ENCODE assay signal across 8 cellular contexts in genomic region chr15:89358755-89359439, GRCh38. TPM values are rescaled to one million over a fixed set of nuclear protein-coding genes. Genes with fewer than 3 reads are reported as not detected.
DNase-seq lines count a peak whose midpoint lies in the region; ATAC-seq and TF ChIP-seq lines count a peak whose summit lies in the region.

No MANE protein-coding gene starts in this region.

- H3K4me2 ChIP-seq in PC-9: peak overlapping the region; percentile 88

- no peaks in the 10 kb centered on the region for H3K9me3 Mint-ChIP-seq in natural killer cell

- intact Hi-C loops in PC-9 (cut with micrococcal nuclease; ENCODE audit: unreplicated experiment): loop anchor here (1.0 to 5.0 kb wide), 4 partner anchors 40 to 198 kb away; no protein-coding TSS in a partner anchor
- intact Hi-C loops in natural killer cell (cut with micrococcal nuclease): loop anchor here (1.0 kb wide), 1 partner anchor 71 kb away; no protein-coding TSS in a partner anchor

- H3K4me3 Mint-ChIP-seq in natural killer cell: peak overlapping the region; percentile 72

- POLR2A ChIA-PET in PC-9 (lab: Charles Lee; ENCODE audit: unreplicated experiment): no interaction called here

- BruUV-seq in PC-9 (replicated peaks; lab: Mats Ljungman, UMichigan): no TSS peak

- TF ChIP-seq CTCF in PC-9 (conservative IDR thresholded peaks at IDR 0.05) (peak; percentile 96), natural killer cell (IDR thresholded peaks at IDR 0.05) (peak; percentile 99)

- ATAC-seq in GM21528 (IDR thresholded peaks at IDR 0.05; ENCODE audit: low FRiP score, unreplicated experiment) (peak; percentile 92), natural killer cell (peak; percentile 91 to 96 (median 91))

- H3K4me1 Mint-ChIP-seq in natural killer cell: peaks cover 0 to 12% of the 10 kb centered on the region in 2 donors

- no peaks in the 10 kb centered on the region for H3F3A ChIP-seq in PC-9 (ENCODE audit: insufficient read depth, low read depth)

- H3K36me3 ChIP-seq in PC-9 (ENCODE audit: low read depth): no peaks in the 10 kb centered on the region

- H3K4me1 ChIP-seq in PC-9 (replicated peaks; ENCODE audit: insufficient read depth): no peaks in the 10 kb centered on the region

- no peaks in the 10 kb centered on the region for H3K79me2 ChIP-seq in PC-9 (ENCODE audit: low read depth)

- H2AFZ ChIP-seq in PC-9: peak overlapping the region; percentile 75

- DNase-seq in DMS153 treated with DMSO at 0.1 percent for 48 hours (lab: John Stamatoyannopoulos, UW; ENCODE audit: unreplicated experiment) (peak; percentile 43), HuH-7.5 (ENCODE audit: low spot score) (peak; percentile 99), PC-9 (peak; percentile 53 to 80), fibroblast of gingiva (ENCODE audit: low read depth) (peak; percentile 61), natural killer cell (peak; percentile 82)
- DNase-seq in activated T-cell treated with anti-CD3 and anti-CD28 coated beads, Interleukin-2, amount 50 U/mL, for 48 hours: peak; percentile 90 to 92
- DNase-seq in stimulated activated naive CD4-positive, alpha-beta T cell (lab: John Stamatoyannopoulos, UW): peak; percentile 62 to 86 (median 71)

- no peaks in the 10 kb centered on the region for H3K9me3 ChIP-seq in PC-9 (ENCODE audit: insufficient read depth, low read depth)

- peak overlapping the region; percentile 62 for H3K4me3 ChIP-seq in PC-9

- no peaks in the 10 kb centered on the region for H4K20me1 ChIP-seq in PC-9 (ENCODE audit: insufficient read depth)

- peaks cover 62 to 79% of the 10 kb centered on the region in 2 donors for H3K27me3 Mint-ChIP-seq in natural killer cell (ENCODE audit: low read depth in 2 of 2)

- H3K27ac Mint-ChIP-seq in natural killer cell: peak overlapping the region in 1 of 2 donors; percentile 45

- no peaks in the 10 kb centered on the region for H3K36me3 Mint-ChIP-seq in natural killer cell

- no peak overlapping the region for H3K27ac ChIP-seq in PC-9

- H3K9me2 ChIP-seq in PC-9 (ENCODE audit: insufficient read depth): no peaks in the 10 kb centered on the region

- H3K27me3 ChIP-seq in PC-9 (ENCODE audit: insufficient read depth, low read depth): peaks cover 69% of the 10 kb centered on the region

- CTCF ChIA-PET in PC-9 (lab: Charles Lee): interaction anchor here (0.6 to 2.2 kb wide), 13 partner anchors 21 to 306 kb away, joined by 3 to 19 read pairs (median 6); no protein-coding TSS in a partner anchor

RNA-seq across cellular contexts. Expression of gene POLG, which starts 24.3 kb away (rescaled TPM):
- total RNA-seq in PC-9 (2021) (43.6 and 63.9 TPM in 2 replicates), natural killer cell (100 to 1,000 TPM; 205 to 253 (median 238) TPM)

Comparison
In these comparisons a context has a peak if more than half of its experiments do, and no peak if none do; other contexts are left out.
1. DNase-seq: peak in every context shown above with its lines; median percentile 99 in HuH-7.5; 91 in activated T-cell treated with anti-CD3 and anti-CD28 coated beads, Interleukin-2, amount 50 U/mL, for 48 hours; 82 in natural killer cell; 71 in stimulated activated naive CD4-positive, alpha-beta T cell; 66 in PC-9; 61 in fibroblast of gingiva; 43 in DMS153 treated with DMSO at 0.1 percent for 48 hours.